In the genomic region with DNA sequence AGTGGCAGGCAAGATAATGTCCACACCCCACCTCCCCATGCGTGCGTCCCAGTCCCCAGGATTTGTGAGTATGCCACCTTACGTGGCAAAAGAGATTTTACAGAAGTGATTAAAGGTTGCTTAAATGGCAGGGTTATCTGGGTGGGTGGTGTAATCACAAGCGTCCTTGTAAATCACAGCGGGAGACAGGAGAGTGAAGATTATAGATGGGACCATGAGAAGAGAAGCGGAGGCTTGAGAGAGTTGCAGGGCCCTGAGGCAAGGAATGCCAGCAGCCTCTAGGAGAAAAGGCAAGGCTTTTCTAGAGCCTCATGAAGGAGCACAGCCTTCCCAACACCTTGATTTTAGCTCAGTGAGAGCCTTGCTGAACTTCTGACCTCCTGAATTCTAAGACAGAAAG, we compare ENCODE assay signal across 1 cellular context.
TF ChIP-seq lines count a peak whose summit lies in the region.

No MANE protein-coding gene starts in this region.

TF ChIP-seq in IMR-90, 13 proteins besides CTCF, POLR2A, EP300 and RAD21:
- TF ChIP-seq NFE2L2 (IDR thresholded peaks at IDR 0.05; ENCODE audit: low read depth, low read length): no peak
- TF ChIP-seq RFX5 (IDR thresholded peaks at IDR 0.05; ENCODE audit: low read depth, low read length): no peak
- TF ChIP-seq, protein P1, sequence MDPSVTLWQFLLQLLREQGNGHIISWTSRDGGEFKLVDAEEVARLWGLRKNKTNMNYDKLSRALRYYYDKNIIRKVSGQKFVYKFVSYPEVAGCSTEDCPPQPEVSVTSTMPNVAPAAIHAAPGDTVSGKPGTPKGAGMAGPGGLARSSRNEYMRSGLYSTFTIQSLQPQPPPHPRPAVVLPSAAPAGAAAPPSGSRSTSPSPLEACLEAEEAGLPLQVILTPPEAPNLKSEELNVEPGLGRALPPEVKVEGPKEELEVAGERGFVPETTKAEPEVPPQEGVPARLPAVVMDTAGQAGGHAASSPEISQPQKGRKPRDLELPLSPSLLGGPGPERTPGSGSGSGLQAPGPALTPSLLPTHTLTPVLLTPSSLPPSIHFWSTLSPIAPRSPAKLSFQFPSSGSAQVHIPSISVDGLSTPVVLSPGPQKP (IDR thresholded peaks at IDR 0.05; ENCODE audit: borderline replicate concordance, low read depth, low read length): no peak
- no peak for TF ChIP-seq MAZ (IDR thresholded peaks at IDR 0.05; ENCODE audit: borderline replicate concordance, low read depth, low read length)
- no peak for TF ChIP-seq CEBPB (IDR thresholded peaks at IDR 0.05; ENCODE audit: low read depth, low read length)
- TF ChIP-seq SMC3 (IDR thresholded peaks at IDR 0.05; ENCODE audit: low read depth, low read length): no peak
- TF ChIP-seq RCOR1 (IDR thresholded peaks at IDR 0.05; ENCODE audit: insufficient replicate concordance, low read length): no peak
- no peak for TF ChIP-seq MXI1 (IDR thresholded peaks at IDR 0.05; ENCODE audit: borderline replicate concordance, low read depth, low read length)
- no peak for TF ChIP-seq MAFK (IDR thresholded peaks at IDR 0.05; ENCODE audit: low read depth, low read length)
- no peak for TF ChIP-seq FOS (IDR thresholded peaks at IDR 0.05; ENCODE audit: low read depth, low read length)
- no peak for TF ChIP-seq BHLHE40 (IDR thresholded peaks at IDR 0.05; ENCODE audit: low read depth, low read length)
- no peak for TF ChIP-seq CHD1 (IDR thresholded peaks at IDR 0.05; ENCODE audit: low read depth, low read length)
- TF ChIP-seq, protein P2, sequence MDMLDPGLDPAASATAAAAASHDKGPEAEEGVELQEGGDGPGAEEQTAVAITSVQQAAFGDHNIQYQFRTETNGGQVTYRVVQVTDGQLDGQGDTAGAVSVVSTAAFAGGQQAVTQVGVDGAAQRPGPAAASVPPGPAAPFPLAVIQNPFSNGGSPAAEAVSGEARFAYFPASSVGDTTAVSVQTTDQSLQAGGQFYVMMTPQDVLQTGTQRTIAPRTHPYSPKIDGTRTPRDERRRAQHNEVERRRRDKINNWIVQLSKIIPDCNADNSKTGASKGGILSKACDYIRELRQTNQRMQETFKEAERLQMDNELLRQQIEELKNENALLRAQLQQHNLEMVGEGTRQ (IDR thresholded peaks at IDR 0.05; ENCODE audit: low read depth, low read length): no peak
